ENCODE assay signal across 8 cellular contexts in genomic region chr3:98900265-98901031, GRCh38. TPM values are rescaled to one million over a fixed set of nuclear protein-coding genes. Genes with fewer than 3 reads are reported as not detected.
DNase-seq lines count a peak whose midpoint lies in the region; ATAC-seq and FAIRE-seq lines count a peak whose summit lies in the region.

No MANE protein-coding gene starts in this region.

- H3K18ac ChIP-seq in mesendoderm (ENCODE audit: low read length) = peak overlapping the region; percentile 52

- H3K4me3 ChIP-seq in mesendoderm (ENCODE audit: low read length) = peak overlapping the region; percentile 73

- no peaks in the 10 kb centered on the region for H3K4me1 ChIP-seq in mesendoderm (ENCODE audit: control insufficient read depth, low read depth, low read length)

- FAIRE-seq in urothelium cell line (lab: Jason Lieb, UNC) = no peak

- WGBS in mesendoderm (ENCODE audit: extremely low coverage, insufficient coverage, low lambda C conversion rate) = no CpG with 5 or more reads among the region's 17 CpGs

- peak overlapping the region; percentile 70 for H3K4me2 ChIP-seq in mesendoderm (ENCODE audit: low read length)

- peaks cover 5% of the 10 kb centered on the region for H3K79me1 ChIP-seq in mesendoderm (ENCODE audit: low read length)

- H3K4me1 Mint-ChIP-seq in stimulated activated naive CD8-positive, alpha-beta T cell treated with anti-CD3 and anti-CD28 coated beads, Interleukin-15, Interleukin-2, amounts not matched to agents 100 ng/mL and 50 ng/mL, for 24 hours (ENCODE audit: low read depth) = peaks cover 25% of the 10 kb centered on the region

- peaks cover 13% of the 10 kb centered on the region for H3K79me2 ChIP-seq in mesendoderm (ENCODE audit: control insufficient read depth, insufficient read depth, low read length)

- peak overlapping the region; percentile 84 for H3K4me3 Mint-ChIP-seq in stimulated activated naive CD8-positive, alpha-beta T cell treated with anti-CD3 and anti-CD28 coated beads, Interleukin-15, Interleukin-2, amounts not matched to agents 100 ng/mL and 50 ng/mL, for 24 hours

- no peak overlapping the region for H4K5ac ChIP-seq in mesendoderm (ENCODE audit: low read length)

- no peak overlapping the region for H3K23ac ChIP-seq in mesendoderm (ENCODE audit: low read length)

- peak overlapping the region; percentile 99 for H3K56ac ChIP-seq in mesendoderm (ENCODE audit: low read length)

- H3K36me3 ChIP-seq in mesendoderm (ENCODE audit: control insufficient read depth, insufficient read depth, low read length) = no peaks in the 10 kb centered on the region

- ATAC-seq in stimulated activated naive CD8-positive, alpha-beta T cell treated with anti-CD3 and anti-CD28 coated beads, Interleukin-15, Interleukin-2, amounts not matched to agents 100 U/mL and 50 U/mL, for 24 hours = no peak
- ATAC-seq in GM21528 (IDR thresholded peaks at IDR 0.05; ENCODE audit: low FRiP score, unreplicated experiment) = no peak

- peak overlapping the region; percentile 28 for H4K8ac ChIP-seq in mesendoderm (ENCODE audit: low read depth, low read length)

- no peak overlapping the region for H2BK120ac ChIP-seq in mesendoderm (ENCODE audit: low read depth, low read length)

- H3K4ac ChIP-seq in mesendoderm (ENCODE audit: low read depth, low read length) = no peak overlapping the region

- H3K27me3 Mint-ChIP-seq in stimulated activated naive CD8-positive, alpha-beta T cell treated with anti-CD3 and anti-CD28 coated beads, Interleukin-15, Interleukin-2, amounts not matched to agents 100 ng/mL and 50 ng/mL, for 24 hours = peaks cover 24% of the 10 kb centered on the region

- no peaks in the 10 kb centered on the region for H3K36me3 Mint-ChIP-seq in stimulated activated naive CD8-positive, alpha-beta T cell treated with anti-CD3 and anti-CD28 coated beads, Interleukin-15, Interleukin-2, amounts not matched to agents 100 ng/mL and 50 ng/mL, for 24 hours (ENCODE audit: low read depth)

- no peaks in the 10 kb centered on the region for H3K27me3 ChIP-seq in mesendoderm (ENCODE audit: insufficient read depth, low read length, poor library complexity)

- H3K27ac ChIP-seq in mesendoderm (ENCODE audit: low read depth, low read length) = peak overlapping the region; percentile 84

- H3K27ac Mint-ChIP-seq in stimulated activated naive CD8-positive, alpha-beta T cell treated with anti-CD3 and anti-CD28 coated beads, Interleukin-15, Interleukin-2, amounts not matched to agents 100 ng/mL and 50 ng/mL, for 24 hours = no peak overlapping the region

- no peak overlapping the region for H2AK5ac ChIP-seq in mesendoderm (ENCODE audit: low read length)

- H3K9me3 Mint-ChIP-seq in stimulated activated naive CD8-positive, alpha-beta T cell treated with anti-CD3 and anti-CD28 coated beads, Interleukin-15, Interleukin-2, amounts not matched to agents 100 ng/mL and 50 ng/mL, for 24 hours = no peaks in the 10 kb centered on the region

- H2BK15ac ChIP-seq in mesendoderm (replicated peaks; ENCODE audit: low read depth) = no peak overlapping the region

- no peak for DNase-seq in stimulated activated naive CD8-positive, alpha-beta T cell treated with anti-CD3 and anti-CD28 coated beads, Interleukin-15, Interleukin-2, amounts not matched to agents 100 U/mL and 50 U/mL, for 24 hours
- DNase-seq in astrocyte of the hippocampus (ENCODE audit: low read depth, low spot score) (peak; percentile 52), mesendoderm (peak; percentile 48), SK-N-DZ (ENCODE audit: low spot score) (no peak), urothelium cell line (ENCODE audit: low spot score) (no peak)
- DNase-seq in stimulated activated CD4-positive, alpha-beta T cell treated with anti-CD3 and anti-CD28 coated beads, Interleukin-2, amount 100 ng/mL, for 48 hours = no peak

- H3K9ac ChIP-seq in mesendoderm (ENCODE audit: low read length) = peak overlapping the region; percentile 96

- peak overlapping the region; percentile 30 for H2BK5ac ChIP-seq in mesendoderm (ENCODE audit: low read length)

RNA-seq across cellular contexts. Expression of gene DCBLD2, which starts 1.0 kb away (rescaled TPM):
- polyA plus RNA-seq in mesendoderm (2013, experiment 1 of 2) = 36.9 TPM
- polyA plus RNA-seq in mesendoderm (2013, experiment 2 of 2) = 34.8 TPM
- 25.5 and 32.0 TPM in 2 replicates for polyA plus RNA-seq in SK-N-DZ (2014; cell fraction: cytosol; rRNA removed)
- 24.5 and 44.3 TPM in 2 replicates for polyA plus RNA-seq in SK-N-DZ (2014; cell fraction: nucleus; rRNA removed)

Comparison
In these comparisons a context has a peak if more than half of its experiments do, and no peak if none do; other contexts are left out.
1. DNase-seq: peak in astrocyte of the hippocampus (single experiment) and mesendoderm (single experiment); none in stimulated activated naive CD8-positive, alpha-beta T cell treated with anti-CD3 and anti-CD28 coated beads, Interleukin-15, Interleukin-2, amounts not matched to agents 100 U/mL and 50 U/mL, for 24 hours (single experiment), SK-N-DZ (single experiment), urothelium cell line (single experiment) and stimulated activated CD4-positive, alpha-beta T cell treated with anti-CD3 and anti-CD28 coated beads, Interleukin-2, amount 100 ng/mL, for 48 hours (0 of 2).